Comparison of ENCODE assay signal across 1 cellular context in genomic region chr13:44669534-44669933, GRCh38.
TF ChIP-seq lines count a peak whose summit lies in the region.

No MANE protein-coding gene starts in this region.

TF ChIP-seq in GM23338, 12 proteins besides CTCF, POLR2A, EP300 and RAD21 (continued from another document):
- TF ChIP-seq, protein P1, sequence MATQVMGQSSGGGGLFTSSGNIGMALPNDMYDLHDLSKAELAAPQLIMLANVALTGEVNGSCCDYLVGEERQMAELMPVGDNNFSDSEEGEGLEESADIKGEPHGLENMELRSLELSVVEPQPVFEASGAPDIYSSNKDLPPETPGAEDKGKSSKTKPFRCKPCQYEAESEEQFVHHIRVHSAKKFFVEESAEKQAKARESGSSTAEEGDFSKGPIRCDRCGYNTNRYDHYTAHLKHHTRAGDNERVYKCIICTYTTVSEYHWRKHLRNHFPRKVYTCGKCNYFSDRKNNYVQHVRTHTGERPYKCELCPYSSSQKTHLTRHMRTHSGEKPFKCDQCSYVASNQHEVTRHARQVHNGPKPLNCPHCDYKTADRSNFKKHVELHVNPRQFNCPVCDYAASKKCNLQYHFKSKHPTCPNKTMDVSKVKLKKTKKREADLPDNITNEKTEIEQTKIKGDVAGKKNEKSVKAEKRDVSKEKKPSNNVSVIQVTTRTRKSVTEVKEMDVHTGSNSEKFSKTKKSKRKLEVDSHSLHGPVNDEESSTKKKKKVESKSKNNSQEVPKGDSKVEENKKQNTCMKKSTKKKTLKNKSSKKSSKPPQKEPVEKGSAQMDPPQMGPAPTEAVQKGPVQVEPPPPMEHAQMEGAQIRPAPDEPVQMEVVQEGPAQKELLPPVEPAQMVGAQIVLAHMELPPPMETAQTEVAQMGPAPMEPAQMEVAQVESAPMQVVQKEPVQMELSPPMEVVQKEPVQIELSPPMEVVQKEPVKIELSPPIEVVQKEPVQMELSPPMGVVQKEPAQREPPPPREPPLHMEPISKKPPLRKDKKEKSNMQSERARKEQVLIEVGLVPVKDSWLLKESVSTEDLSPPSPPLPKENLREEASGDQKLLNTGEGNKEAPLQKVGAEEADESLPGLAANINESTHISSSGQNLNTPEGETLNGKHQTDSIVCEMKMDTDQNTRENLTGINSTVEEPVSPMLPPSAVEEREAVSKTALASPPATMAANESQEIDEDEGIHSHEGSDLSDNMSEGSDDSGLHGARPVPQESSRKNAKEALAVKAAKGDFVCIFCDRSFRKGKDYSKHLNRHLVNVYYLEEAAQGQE (IDR thresholded peaks at IDR 0.05; ENCODE audit: unreplicated experiment) = no peak
- TF ChIP-seq JUNB (IDR thresholded peaks at IDR 0.05; ENCODE audit: unreplicated experiment) = no peak
- TF ChIP-seq POLR2AphosphoS5 (IDR thresholded peaks at IDR 0.05; ENCODE audit: low read depth) = no peak
- no peak for TF ChIP-seq ZNF462 (CRISPR knock-in tag; IDR thresholded peaks at IDR 0.05)
- no peak for TF ChIP-seq STAT1 (IDR thresholded peaks at IDR 0.05; ENCODE audit: unreplicated experiment)
- TF ChIP-seq, protein P2, sequence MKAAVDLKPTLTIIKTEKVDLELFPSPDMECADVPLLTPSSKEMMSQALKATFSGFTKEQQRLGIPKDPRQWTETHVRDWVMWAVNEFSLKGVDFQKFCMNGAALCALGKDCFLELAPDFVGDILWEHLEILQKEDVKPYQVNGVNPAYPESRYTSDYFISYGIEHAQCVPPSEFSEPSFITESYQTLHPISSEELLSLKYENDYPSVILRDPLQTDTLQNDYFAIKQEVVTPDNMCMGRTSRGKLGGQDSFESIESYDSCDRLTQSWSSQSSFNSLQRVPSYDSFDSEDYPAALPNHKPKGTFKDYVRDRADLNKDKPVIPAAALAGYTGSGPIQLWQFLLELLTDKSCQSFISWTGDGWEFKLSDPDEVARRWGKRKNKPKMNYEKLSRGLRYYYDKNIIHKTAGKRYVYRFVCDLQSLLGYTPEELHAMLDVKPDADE (IDR thresholded peaks at IDR 0.05) = no peak
- no peak for TF ChIP-seq CREB1 (CRISPR knock-in tag; IDR thresholded peaks at IDR 0.05; ENCODE audit: low read depth)
